In genomic region chr9:76580832-76581231, GRCh38 we compare ENCODE assay signal across 18 cellular contexts.
DNase-seq lines count a peak whose midpoint lies in the region; ATAC-seq and TF ChIP-seq lines count a peak whose summit lies in the region.
"Had no signal": no experiment of that assay in that cellular context is flagged by ENCODE, and none has a peak within 500 bp of the region (broad histone marks: within the 10 kb centered on the region; RNA-seq: fewer than 3 reads in every experiment).

No MANE protein-coding gene starts in this region.

- CTCF ChIA-PET in OCI-LY7 (lab: Charles Lee; ENCODE audit: unreplicated experiment), result interaction anchor here (1.1 to 1.4 kb wide), 3 partner anchors 14 to 115 kb away, joined by 3 to 5 read pairs (median 3); no protein-coding TSS in a partner anchor

- H3K36me3 ChIP-seq in OCI-LY7 (ENCODE audit: insufficient read depth, low read length) (no peaks in the 10 kb centered on the region), upper lobe of right lung (no peaks in the 10 kb centered on the region)

- peaks cover 10% of the 10 kb centered on the region for H3K36me3 Mint-ChIP-seq in dendritic cell treated with granulocyte-macrophage colony-stimulating factor and Interleukin-4, amounts not matched to agents 40 ng/mL and 50 ng/mL, for 4 days (ENCODE audit: low read depth)

- POLR2A ChIA-PET in OCI-LY7 (lab: Charles Lee), result interaction anchor here (0.6 to 4.4 kb wide), 14 partner anchors 10 to 186 kb away, joined by 3 to 20 read pairs (median 4); partner anchors contain the start of gene RFK

- H3K79me2 ChIP-seq in OCI-LY7 (ENCODE audit: insufficient read depth, low read depth, low read length), result no peaks in the 10 kb centered on the region

- H3K4me3 ChIP-seq in HL-60 (replicated peaks; ENCODE audit: insufficient read depth, low read length) (no peak overlapping the region), OCI-LY7 (ENCODE audit: low read depth, low read length, poor library complexity, severe bottlenecking) (peak overlapping the region; percentile 36), upper lobe of right lung (no peak overlapping the region)

- H3K4me1 ChIP-seq in OCI-LY7 (ENCODE audit: insufficient read depth, low read length, poor library complexity, severe bottlenecking), result peaks cover 60% of the 10 kb centered on the region
- H3K4me1 ChIP-seq in upper lobe of right lung, result no peaks in the 10 kb centered on the region

- H3K27me3 ChIP-seq in HL-60 (ENCODE audit: insufficient read depth, poor library complexity, severe bottlenecking) (no peaks in the 10 kb centered on the region), upper lobe of right lung (no peaks in the 10 kb centered on the region)

- DNase-seq in HL-60 (ENCODE audit: low read depth in 1 of 2, low spot score in 1 of 2) (no peak), OCI-LY7 (ENCODE audit: low spot score) (no peak), upper lobe of right lung (no peak), HUDEP-2 (lab: John Stamatoyannopoulos, UW; ENCODE audit: unreplicated experiment in 76 of 76) (no peak)
- no peak for DNase-seq in stimulated activated CD4-positive, alpha-beta T cell treated with anti-CD3 and anti-CD28 coated beads, Interleukin-4, amount 100 ng/mL, for 1 hour
- DNase-seq: AML-193, C1 segment of cervical spinal cord, EL, H7, NCI-H1417, NCI-H1694 treated with DMSO at 0.1 percent for 48 hours, NCI-H2081 treated with DMSO at 0.1 percent for 48 hours, NCI-H2171 treated with DMSO at 0.1 percent for 48 hours, NCI-H446, NCI-H526, Right ventricle myocardium superior had no signal

- ATAC-seq in upper lobe of right lung (peak; percentile 28), GM21737 (IDR thresholded peaks at IDR 0.05; ENCODE audit: unreplicated experiment) (no peak)

- H3K9me3 Mint-ChIP-seq in dendritic cell treated with granulocyte-macrophage colony-stimulating factor and Interleukin-4, amounts not matched to agents 40 ng/mL and 50 ng/mL, for 4 days, result no peaks in the 10 kb centered on the region

- H3K4me1 Mint-ChIP-seq in dendritic cell treated with granulocyte-macrophage colony-stimulating factor and Interleukin-4, amounts not matched to agents 40 ng/mL and 50 ng/mL, for 4 days (ENCODE audit: low read depth), result peaks cover 84% of the 10 kb centered on the region

- H3K9me3 ChIP-seq in OCI-LY7 (ENCODE audit: low read length), result no peaks in the 10 kb centered on the region
- H3K9me3 ChIP-seq in upper lobe of right lung, result no peaks in the 10 kb centered on the region

- no TSS peak for BruUV-seq in OCI-LY7 (replicated peaks; lab: Mats Ljungman, UMichigan)

- no peaks in the 10 kb centered on the region for H3K27me3 Mint-ChIP-seq in dendritic cell treated with granulocyte-macrophage colony-stimulating factor and Interleukin-4, amounts not matched to agents 40 ng/mL and 50 ng/mL, for 4 days

- TF ChIP-seq CTCF in HL-60 (IDR thresholded peaks at IDR 0.05; ENCODE audit: insufficient read depth, low read length) (no peak), OCI-LY7 (conservative IDR thresholded peaks at IDR 0.05; ENCODE audit: low read length) (no peak), upper lobe of right lung (IDR thresholded peaks at IDR 0.05) (no peak)

- peak overlapping the region; percentile 77; the same call in 1 of the 2 replicates for H2AFZ ChIP-seq in OCI-LY7 (ENCODE audit: low read length)

- no peaks in the 10 kb centered on the region for H4K20me1 ChIP-seq in OCI-LY7 (ENCODE audit: insufficient read depth, low read length)

- intact Hi-C loops in OCI-LY7 (cut with micrococcal nuclease; ENCODE audit: unreplicated experiment), result no loop called here
- intact Hi-C loops in dendritic cell treated with granulocyte-macrophage colony-stimulating factor and Interleukin-4, amounts not matched to agents 40 ng/mL and 50 ng/mL, for 4 days (cut with micrococcal nuclease), result loop anchor here (1.0 kb wide), 1 partner anchor 14 kb away; no protein-coding TSS in a partner anchor
- intact Hi-C loops in upper lobe of right lung (cut with DNase I), result no loop called here

- H3K9me2 ChIP-seq in OCI-LY7 (ENCODE audit: insufficient read depth, low read length), result no peaks in the 10 kb centered on the region

- H3K4me3 Mint-ChIP-seq in dendritic cell treated with granulocyte-macrophage colony-stimulating factor and Interleukin-4, amounts not matched to agents 40 ng/mL and 50 ng/mL, for 4 days, result no peak overlapping the region

- peak overlapping the region; percentile 89 for H3K27ac Mint-ChIP-seq in dendritic cell treated with granulocyte-macrophage colony-stimulating factor and Interleukin-4, amounts not matched to agents 40 ng/mL and 50 ng/mL, for 4 days

- H3K4me2 ChIP-seq in OCI-LY7 (ENCODE audit: low read length), result peak overlapping the region; percentile 45

- peak overlapping the region; percentile 93 for H3K27ac ChIP-seq in HL-60 (replicated peaks)
- H3K27ac ChIP-seq in OCI-LY7 (ENCODE audit: low read depth, low read length, poor library complexity, severe bottlenecking), result peak overlapping the region; percentile 62
- H3K27ac ChIP-seq in upper lobe of right lung, result no peak overlapping the region
